13 cellular contexts compared by ENCODE assay signal in genomic region chr6:22921831-22922230, GRCh38.
"Had no signal": no experiment of that assay in that cellular context is flagged by ENCODE, and none has a peak within 500 bp of the region (broad histone marks: within the 10 kb centered on the region; RNA-seq: fewer than 3 reads in every experiment).

No MANE protein-coding gene starts in this region.

- DNase-seq: activated CD4-positive, alpha-beta memory T cell treated with anti-CD3 and anti-CD28 coated beads, Interleukin-2, amount 10 ng/mL, durations not matched to agents 7 days and 5 days; activated CD4-positive, alpha-beta T cell treated with anti-CD3 and anti-CD28 coated beads for 1 hour; activated T-cell treated with anti-CD3 and anti-CD28 coated beads, Interleukin-2, amount 50 U/mL, for 48 hours; heart left ventricle; immature natural killer cell; left cardiac atrium; naive thymus-derived CD4-positive, alpha-beta T cell; stimulated activated CD4-positive, alpha-beta T cell treated with anti-CD3 and anti-CD28 coated beads, Interleukin-4, amount 100 ng/mL, for 1 hour; stimulated activated CD8-positive, alpha-beta memory T cell treated with anti-CD3 and anti-CD28 coated beads, Interleukin-4, amount 100 ng/mL, for 48 hours; stimulated activated naive CD8-positive, alpha-beta T cell treated with anti-CD3 and anti-CD28 coated beads, Interleukin-15, Interleukin-2, amounts not matched to agents 100 U/mL and 50 U/mL, for 24 hours; T-helper 9 cell; upper lobe of left lung had no signal

- H3K36me3 Mint-ChIP-seq: naive thymus-derived CD4-positive, alpha-beta T cell had no signal

- H3K36me3 ChIP-seq: heart left ventricle, upper lobe of left lung had no signal

- H3K27me3 ChIP-seq: heart left ventricle, upper lobe of left lung had no signal

- H3K4me3 ChIP-seq: heart left ventricle, lung, upper lobe of left lung had no signal

- H3K9me3 ChIP-seq: heart left ventricle, upper lobe of left lung had no signal

- H3K27me3 Mint-ChIP-seq: activated CD4-positive, alpha-beta memory T cell treated with anti-CD3 and anti-CD28 coated beads, Interleukin-2, amount 10 ng/mL, durations not matched to agents 7 days and 5 days; naive thymus-derived CD4-positive, alpha-beta T cell had no signal

- H3K27ac ChIP-seq: heart left ventricle, upper lobe of left lung had no signal

- H3K27ac Mint-ChIP-seq: activated CD4-positive, alpha-beta memory T cell treated with anti-CD3 and anti-CD28 coated beads, Interleukin-2, amount 10 ng/mL, durations not matched to agents 7 days and 5 days; immature natural killer cell; naive thymus-derived CD4-positive, alpha-beta T cell had no signal

- H3K4me1 Mint-ChIP-seq: activated CD4-positive, alpha-beta memory T cell treated with anti-CD3 and anti-CD28 coated beads, Interleukin-2, amount 10 ng/mL, durations not matched to agents 7 days and 5 days; immature natural killer cell had no signal

- ATAC-seq: heart left ventricle; left cardiac atrium; naive thymus-derived CD4-positive, alpha-beta T cell; stimulated activated naive CD8-positive, alpha-beta T cell treated with anti-CD3 and anti-CD28 coated beads, Interleukin-15, Interleukin-2, amounts not matched to agents 100 U/mL and 50 U/mL, for 24 hours had no signal

- H3K4me3 Mint-ChIP-seq: activated CD4-positive, alpha-beta memory T cell treated with anti-CD3 and anti-CD28 coated beads, Interleukin-2, amount 10 ng/mL, durations not matched to agents 7 days and 5 days; immature natural killer cell; naive thymus-derived CD4-positive, alpha-beta T cell had no signal
